In genomic region chr19:19668230-19669012, GRCh38 we compare ENCODE assay signal across 8 cellular contexts. TPM values are rescaled to one million over a fixed set of nuclear protein-coding genes. Genes with fewer than 3 reads are reported as not detected.
DNase-seq lines count a peak whose midpoint lies in the region; ATAC-seq and TF ChIP-seq lines count a peak whose summit lies in the region.

Gene ZNF101, plus strand, starts transcription at chr19:19668839. Its CDS starts 125 bp downstream, at chr19:19668964.

- peak; percentile 79 for ATAC-seq in GM21723 (IDR thresholded peaks at IDR 0.05; ENCODE audit: unreplicated experiment)

- TF ChIP-seq POLR2A in erythroblast (IDR thresholded peaks at IDR 0.05; ENCODE audit: low read length) = peak; percentile 76

- intact Hi-C loops in PC-9 (cut with micrococcal nuclease; ENCODE audit: unreplicated experiment) = loop anchor here (1.0 to 5.0 kb wide), 2 partner anchors 108 to 154 kb away; partner anchors contain the start of gene ZNF506

- peak within 1 kb of the TSS; percentile 76 for H3K4me2 ChIP-seq in PC-9

- H3K9me2 ChIP-seq in PC-9 (ENCODE audit: insufficient read depth) = no peaks in the 10 kb centered on the region

- CTCF ChIA-PET in PC-9 (lab: Charles Lee) = no interaction called here

- peak within 1 kb of the TSS; percentile 94 to 95 for H3K9ac ChIP-seq in mucosa of rectum (ENCODE audit: low read depth in 1 of 2, low read length in 2 of 2)

- H3K9me3 ChIP-seq in PC-9 (ENCODE audit: insufficient read depth, low read depth) = peaks cover 6% of the 10 kb centered on the region; the same call in 1 of the 2 replicates
- no peaks in the 10 kb centered on the region for H3K9me3 ChIP-seq in mucosa of rectum (ENCODE audit: control insufficient read depth in 2 of 2, low read length in 2 of 2)

- POLR2A ChIA-PET in PC-9 (lab: Charles Lee; ENCODE audit: unreplicated experiment) = interaction anchor here (0.6 to 0.7 kb wide), 5 partner anchors 95 to 1138 kb away, joined by 3 to 7 read pairs (median 7); no protein-coding TSS in a partner anchor

- H3K36me3 ChIP-seq in PC-9 (ENCODE audit: low read depth) = no peaks in the 10 kb centered on the region
- peaks cover 0 to 5% of the 10 kb centered on the region in 2 donors for H3K36me3 ChIP-seq in mucosa of rectum (ENCODE audit: control insufficient read depth in 2 of 2, insufficient read depth in 2 of 2, low read length in 2 of 2)

- H3K27ac ChIP-seq in PC-9 = peak within 1 kb of the TSS; percentile 29; the same call in 1 of the 2 replicates
- H3K27ac ChIP-seq in mucosa of rectum (ENCODE audit: low read depth in 2 of 2, low read length in 2 of 2) = peak within 1 kb of the TSS; percentile 88 to 90

- H3F3A ChIP-seq in PC-9 (ENCODE audit: insufficient read depth, low read depth) = peaks cover 5% of the 10 kb centered on the region; the same call in 1 of the 2 replicates

- DNase-seq in DMS53 treated with DMSO at 0.1 percent for 48 hours (lab: John Stamatoyannopoulos, UW; ENCODE audit: unreplicated experiment) (peak; percentile 78), KBM-7 (peak; percentile 96), PC-9 (peak; percentile 86 to 88), activated T-cell treated with anti-CD3 and anti-CD28 coated beads for 48 hours (ENCODE audit: low read depth) (peak; percentile 94), erythroblast (lab: John Stamatoyannopoulos, UW) (peak; percentile 95)
- peak; percentile 86 to 87 for DNase-seq in stimulated activated CD8-positive, alpha-beta memory T cell treated with anti-CD3 and anti-CD28 coated beads, Interleukin-4, amount 100 ng/mL, for 4 hours (ENCODE audit: low read depth in 2 of 2, low spot score in 1 of 2)

- H3K27me3 ChIP-seq in PC-9 (ENCODE audit: insufficient read depth, low read depth) (no peaks in the 10 kb centered on the region), mucosa of rectum (ENCODE audit: control insufficient read depth in 2 of 2, insufficient read depth in 2 of 2, low read length in 2 of 2) (no peaks in the 10 kb centered on the region)

- peaks cover 20% of the 10 kb centered on the region for H3K79me2 ChIP-seq in PC-9 (ENCODE audit: low read depth)

- no peaks in the 10 kb centered on the region for H4K20me1 ChIP-seq in PC-9 (ENCODE audit: insufficient read depth)

- peak within 1 kb of the TSS; percentile 97 for H2AFZ ChIP-seq in PC-9

- no TSS peak for BruUV-seq in PC-9 (replicated peaks; lab: Mats Ljungman, UMichigan)

- H3K4me1 ChIP-seq in PC-9 (replicated peaks; ENCODE audit: insufficient read depth) = peaks cover 12% of the 10 kb centered on the region; the same call in 1 of the 2 replicates
- H3K4me1 ChIP-seq in mucosa of rectum (ENCODE audit: control insufficient read depth in 2 of 2, insufficient read depth in 2 of 2, low read length in 2 of 2) = peaks cover 0 to 8% of the 10 kb centered on the region in 2 donors

- peak within 1 kb of the TSS; percentile 78 for H3K4me3 ChIP-seq in PC-9
- peak within 1 kb of the TSS; percentile 80 to 92 for H3K4me3 ChIP-seq in mucosa of rectum (ENCODE audit: low read length in 2 of 2)

- in situ Hi-C loops in KBM-7 (cut with MboI; ENCODE audit: low pct_unique_long_range_greater_than_20kb, low sequenced_read_pairs) = no loop called here

- no peak for TF ChIP-seq CTCF in PC-9 (conservative IDR thresholded peaks at IDR 0.05)

RNA-seq across cellular contexts. Expression of gene ZNF101, which starts in this region (rescaled TPM):
- total RNA-seq in PC-9 (2021) = 6.2 and 9.3 TPM in 2 replicates

Comparison
In these comparisons a context has a peak if more than half of its experiments do, and no peak if none do; other contexts are left out.
1. Peak in every context shown above with its lines: DNase-seq, ATAC-seq, H3K4me3 ChIP-seq and H3K27ac ChIP-seq.